In genomic region chr7:98086231-98086855, GRCh38 we compare ENCODE assay signal across 11 cellular contexts. TPM values are rescaled to one million over a fixed set of nuclear protein-coding genes. Genes with fewer than 3 reads are reported as not detected.
DNase-seq lines count a peak whose midpoint lies in the region; ATAC-seq and TF ChIP-seq lines count a peak whose summit lies in the region.
"Had no signal": no experiment of that assay in that cellular context is flagged by ENCODE, and none has a peak within 500 bp of the region (broad histone marks: within the 10 kb centered on the region; RNA-seq: fewer than 3 reads in every experiment).

No MANE protein-coding gene starts in this region.

- H3K36me3 ChIP-seq in urinary bladder (ENCODE audit: insufficient read depth), result no peaks in the 10 kb centered on the region

- ATAC-seq in Right ventricle myocardium superior (ENCODE audit: poor library complexity) (peak; percentile 36), Right ventricle myocardium inferior (no peak), left colon (peak; percentile 97), GM19328 (IDR thresholded peaks at IDR 0.05; ENCODE audit: unreplicated experiment) (no peak)
- ATAC-seq in stimulated activated memory B cell treated with anti-CD40 and anti-IgM and Interleukin-4, amounts not matched to agents 10 μg/mL and 1 μg/mL and 100 μg/mL, for 72 hours, result no peak

- no peaks in the 10 kb centered on the region for H3K9me3 Mint-ChIP-seq in stimulated activated memory B cell treated with anti-CD40 and anti-IgM and Interleukin-4, amounts not matched to agents 10 μg/mL and 1 μg/mL and 100 μg/mL, for 72 hours
- H3K9me3 Mint-ChIP-seq: activated CD4-positive, alpha-beta T cell treated with anti-CD3 and anti-CD28 coated beads, Interleukin-2, amount 10 ng/mL, durations not matched to agents 24 days and 14 days; dendritic cell treated with granulocyte-macrophage colony-stimulating factor and Interleukin-4, amounts not matched to agents 40 ng/mL and 50 ng/mL, for 4 days had no signal

- DNase-seq in Right ventricle myocardium superior, result no peak
- DNase-seq in Right ventricle myocardium inferior (ENCODE audit: missing footprints), result no peak
- DNase-seq in left colon, result peak; percentile 85 to 96
- DNase-seq in NCI-H524 (lab: John Stamatoyannopoulos, UW), result no peak
- DNase-seq: activated CD4-positive, alpha-beta T cell treated with anti-CD3 and anti-CD28 coated beads, Interleukin-2, amount 10 ng/mL, durations not matched to agents 24 days and 14 days; T-helper 2 cell had no signal

- H3K4me3 ChIP-seq in urinary bladder (ENCODE audit: low read depth, low read length), result no peak overlapping the region

- 74% methylated on average over 13 of the region's 13 CpGs for WGBS in urinary bladder

- no peak overlapping the region for H3K4me3 Mint-ChIP-seq in stimulated activated memory B cell treated with anti-CD40 and anti-IgM and Interleukin-4, amounts not matched to agents 10 μg/mL and 1 μg/mL and 100 μg/mL, for 72 hours
- H3K4me3 Mint-ChIP-seq: activated CD4-positive, alpha-beta T cell treated with anti-CD3 and anti-CD28 coated beads, Interleukin-2, amount 10 ng/mL, durations not matched to agents 24 days and 14 days; dendritic cell treated with granulocyte-macrophage colony-stimulating factor and Interleukin-4, amounts not matched to agents 40 ng/mL and 50 ng/mL, for 4 days had no signal

- no peaks in the 10 kb centered on the region for H3K4me1 ChIP-seq in urinary bladder (ENCODE audit: insufficient read depth)

- H3K4me1 Mint-ChIP-seq in stimulated activated memory B cell treated with anti-CD40 and anti-IgM and Interleukin-4, amounts not matched to agents 10 μg/mL and 1 μg/mL and 100 μg/mL, for 72 hours, result no peaks in the 10 kb centered on the region
- H3K4me1 Mint-ChIP-seq: activated CD4-positive, alpha-beta T cell treated with anti-CD3 and anti-CD28 coated beads, Interleukin-2, amount 10 ng/mL, durations not matched to agents 24 days and 14 days had no signal

- intact Hi-C loops in Right ventricle myocardium superior (cut with DNase I) (no loop called here), Right ventricle myocardium inferior (cut with DNase I) (no loop called here), left colon (cut with DNase I, micrococcal nuclease) (no loop called here)

- H3K27ac Mint-ChIP-seq in stimulated activated memory B cell treated with anti-CD40 and anti-IgM and Interleukin-4, amounts not matched to agents 10 μg/mL and 1 μg/mL and 100 μg/mL, for 72 hours, result no peak overlapping the region
- H3K27ac Mint-ChIP-seq: dendritic cell treated with granulocyte-macrophage colony-stimulating factor and Interleukin-4, amounts not matched to agents 40 ng/mL and 50 ng/mL, for 4 days had no signal

- H3K27ac ChIP-seq in VCaP, result peak overlapping the region; percentile 73
- H3K27ac ChIP-seq in urinary bladder (ENCODE audit: low read depth), result peak overlapping the region; percentile 67

- H3K36me3 Mint-ChIP-seq in stimulated activated memory B cell treated with anti-CD40 and anti-IgM and Interleukin-4, amounts not matched to agents 10 μg/mL and 1 μg/mL and 100 μg/mL, for 72 hours, result no peaks in the 10 kb centered on the region

- no peak for TF ChIP-seq CTCF in VCaP (conservative IDR thresholded peaks at IDR 0.05)

- H3K27me3 Mint-ChIP-seq in stimulated activated memory B cell treated with anti-CD40 and anti-IgM and Interleukin-4, amounts not matched to agents 10 μg/mL and 1 μg/mL and 100 μg/mL, for 72 hours, result peaks cover 52% of the 10 kb centered on the region
- H3K27me3 Mint-ChIP-seq: activated CD4-positive, alpha-beta T cell treated with anti-CD3 and anti-CD28 coated beads, Interleukin-2, amount 10 ng/mL, durations not matched to agents 24 days and 14 days had no signal

RNA-seq across cellular contexts. Expression of gene LMTK2, which starts 20.3 kb away (rescaled TPM):
- total RNA-seq in Right ventricle myocardium superior (20.3 TPM), Right ventricle myocardium inferior (22.5 TPM), left colon (10 to 100 TPM; 51.4 to 52.0 TPM), urinary bladder (12.4 TPM)
- 6.8 TPM for polyA plus RNA-seq in urinary bladder

Comparison
In these comparisons a context has a peak if more than half of its experiments do, and no peak if none do; other contexts are left out.
1. ATAC-seq: peak in Right ventricle myocardium superior (single experiment) and left colon (single experiment); none in Right ventricle myocardium inferior (single experiment), stimulated activated memory B cell treated with anti-CD40 and anti-IgM and Interleukin-4, amounts not matched to agents 10 μg/mL and 1 μg/mL and 100 μg/mL, for 72 hours (single experiment) and GM19328 (single experiment).
2. DNase-seq: peak in left colon (2 of 2); none in Right ventricle myocardium superior (single experiment), Right ventricle myocardium inferior (single experiment) and NCI-H524 (0 of 2).